ENCODE assay signal across 1 cellular context in the genomic region with DNA sequence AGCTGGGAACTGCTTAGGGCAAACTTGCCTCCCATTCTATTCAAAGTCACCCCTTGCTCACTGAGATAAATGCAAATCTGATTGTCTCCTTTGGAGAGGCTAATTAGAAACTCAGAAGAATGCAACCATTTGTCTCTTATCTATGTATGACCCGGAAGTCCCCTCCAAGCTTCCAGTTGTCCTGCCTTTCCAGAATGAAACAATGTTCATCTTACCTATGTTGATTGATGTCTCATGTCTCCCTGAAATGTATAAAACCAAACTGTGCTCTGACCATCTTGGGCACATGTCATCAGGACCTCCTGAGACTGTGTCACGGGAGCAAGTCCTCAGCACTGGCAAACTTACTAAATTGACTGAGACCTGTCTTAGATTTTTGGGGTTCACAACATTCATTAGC.
A peak's percentile ranks its signal among the peaks of the same experiment; 100 is the strongest.
TF ChIP-seq lines count a peak whose summit lies in the region.

No MANE protein-coding gene starts in this region.

TF ChIP-seq in WTC11, 78 proteins besides CTCF, POLR2A, EP300 and RAD21 (continued from another document):
- TF ChIP-seq MAX (CRISPR knock-in tag; IDR thresholded peaks at IDR 0.05) (0 out of 2 replicates have a peak, but pooled peaks have one; percentile 49), AR (CRISPR knock-in tag; IDR thresholded peaks at IDR 0.05) (peak; percentile 80; the same call in 1 of the 2 replicates), ZBTB21 (CRISPR knock-in tag; IDR thresholded peaks at IDR 0.05; ENCODE audit: borderline replicate concordance) (no peak), TEAD1 (CRISPR knock-in tag; IDR thresholded peaks at IDR 0.05) (peak; percentile 68; the same call in 1 of the 2 replicates)
- TF ChIP-seq, protein P1, sequence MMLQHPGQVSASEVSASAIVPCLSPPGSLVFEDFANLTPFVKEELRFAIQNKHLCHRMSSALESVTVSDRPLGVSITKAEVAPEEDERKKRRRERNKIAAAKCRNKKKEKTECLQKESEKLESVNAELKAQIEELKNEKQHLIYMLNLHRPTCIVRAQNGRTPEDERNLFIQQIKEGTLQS (CRISPR knock-in tag; conservative IDR thresholded peaks at IDR 0.05) = no peak
